ENCODE assay signal across 1 cellular context in genomic region chr7:130962109-130962508, GRCh38.
TF ChIP-seq lines count a peak whose summit lies in the region.

No MANE protein-coding gene starts in this region.

TF ChIP-seq in GM12878, 131 proteins besides CTCF, POLR2A, EP300 and RAD21 (continued from another document):
- TF ChIP-seq ASH2L (IDR thresholded peaks at IDR 0.05; ENCODE audit: borderline replicate concordance, low read depth) (no peak), HCFC1 (IDR thresholded peaks at IDR 0.05; ENCODE audit: low read length) (no peak), STAT3 (IDR thresholded peaks at IDR 0.05; ENCODE audit: low read depth, low read length) (no peak), RUNX3 (IDR thresholded peaks at IDR 0.05; ENCODE audit: low read length) (no peak), PKNOX1 (IDR thresholded peaks at IDR 0.05) (no peak)
